9 cellular contexts compared by ENCODE assay signal in genomic region chr7:77684030-77684429, GRCh38. TPM values are rescaled to one million over a fixed set of nuclear protein-coding genes. Genes with fewer than 3 reads are reported as not detected.
DNase-seq lines count a peak whose midpoint lies in the region; ATAC-seq and TF ChIP-seq lines count a peak whose summit lies in the region.
"Had no signal": no experiment of that assay in that cellular context is flagged by ENCODE, and none has a peak within 500 bp of the region (broad histone marks: within the 10 kb centered on the region; RNA-seq: fewer than 3 reads in every experiment).

No MANE protein-coding gene starts in this region.

- H3K27ac Mint-ChIP-seq in activated CD8-positive, alpha-beta T cell treated with anti-CD3 and anti-CD28 coated beads for 36 hours, result no peak overlapping the region

- H3K4me3 ChIP-seq in lower lobe of right lung, result no peak overlapping the region
- H3K4me3 ChIP-seq in transverse colon, result no peak overlapping the region
- H3K4me3 ChIP-seq: dorsolateral prefrontal cortex had no signal

- peaks cover 15% of the 10 kb centered on the region for H3K36me3 ChIP-seq in lower lobe of right lung
- H3K36me3 ChIP-seq in transverse colon, result no peaks in the 10 kb centered on the region

- in situ Hi-C loops in transverse colon (cut with MboI; ENCODE audit: low pct_ligation_motif_present in 1 of 4, low pct_unique_long_range_greater_than_20kb in 1 of 4, low sequenced_read_pairs in 3 of 4), result no loop called here

- no peaks in the 10 kb centered on the region for H3K27me3 Mint-ChIP-seq in activated CD8-positive, alpha-beta T cell treated with anti-CD3 and anti-CD28 coated beads for 36 hours

- no peak for TF ChIP-seq CTCF in lower lobe of right lung (IDR thresholded peaks at IDR 0.05)
- TF ChIP-seq CTCF in transverse colon (IDR thresholded peaks at IDR 0.05), result no peak
- no peak for TF ChIP-seq CTCF in activated CD8-positive, alpha-beta T cell treated with anti-CD3 and anti-CD28 coated beads for 36 hours (IDR thresholded peaks at IDR 0.05)

- intact Hi-C loops in lower lobe of right lung (cut with DNase I), result no loop called here
- intact Hi-C loops in transverse colon (cut with DNase I; ENCODE audit: low total_unique reads), result no loop called here
- intact Hi-C loops in activated CD8-positive, alpha-beta T cell treated with anti-CD3 and anti-CD28 coated beads for 36 hours (cut with micrococcal nuclease), result no loop called here

- ATAC-seq in esophagus mucosa (peak; percentile 82), lower lobe of right lung (peak; percentile 9 to 41), HG03354 (IDR thresholded peaks at IDR 0.05; ENCODE audit: poor library complexity, severe bottlenecking, unreplicated experiment) (no peak)
- no peak for ATAC-seq in activated CD8-positive, alpha-beta T cell treated with anti-CD3 and anti-CD28 coated beads for 36 hours

- H3K27me3 ChIP-seq in lower lobe of right lung (ENCODE audit: low read depth) (no peaks in the 10 kb centered on the region), transverse colon (no peaks in the 10 kb centered on the region)
- H3K27me3 ChIP-seq: dorsolateral prefrontal cortex had no signal

- WGBS in transverse colon (ENCODE audit: low coverage in 1 of 2), 2 donors, result 52 to 56% methylated on average over 7 to 9 of the region's 9 CpGs

- peak overlapping the region; percentile 73 for H3K27ac ChIP-seq in lower lobe of right lung
- peak overlapping the region; percentile 68 to 72 (median 70) for H3K27ac ChIP-seq in transverse colon
- H3K27ac ChIP-seq: dorsolateral prefrontal cortex had no signal

- POLR2A ChIA-PET in activated CD8-positive, alpha-beta T cell treated with anti-CD3 and anti-CD28 coated beads for 36 hours (lab: Charles Lee), result interaction anchor here (1.2 kb wide), 1 partner anchor 12 kb away, joined by 3 read pairs; no protein-coding TSS in a partner anchor

- peaks cover 33% of the 10 kb centered on the region for H3K4me1 ChIP-seq in lower lobe of right lung
- peaks cover 18 to 65% (median 49%) of the 10 kb centered on the region in 4 donors for H3K4me1 ChIP-seq in transverse colon

- H3K9me3 Mint-ChIP-seq in activated CD8-positive, alpha-beta T cell treated with anti-CD3 and anti-CD28 coated beads for 36 hours, result peaks cover 2% of the 10 kb centered on the region

- peak; percentile 51 for DNase-seq in NCI-H460 (ENCODE audit: extremely low read depth, low read depth)
- DNase-seq in lower lobe of right lung, result no peak
- no peak for DNase-seq in transverse colon
- DNase-seq in NCI-H1694 (lab: John Stamatoyannopoulos, UW), result no peak
- no peak for DNase-seq in activated CD8-positive, alpha-beta T cell treated with anti-CD3 and anti-CD28 coated beads for 36 hours
- DNase-seq: dorsolateral prefrontal cortex, SW 1271 had no signal

- no peak overlapping the region for H3K4me3 Mint-ChIP-seq in activated CD8-positive, alpha-beta T cell treated with anti-CD3 and anti-CD28 coated beads for 36 hours

- no peak for TF ChIP-seq POLR2A in transverse colon (IDR thresholded peaks at IDR 0.05)

- H3K9me3 ChIP-seq in lower lobe of right lung, result no peaks in the 10 kb centered on the region
- H3K9me3 ChIP-seq in transverse colon, result no peaks in the 10 kb centered on the region

- peaks cover 20% of the 10 kb centered on the region for H3K4me1 Mint-ChIP-seq in activated CD8-positive, alpha-beta T cell treated with anti-CD3 and anti-CD28 coated beads for 36 hours (ENCODE audit: low read depth)

- no peak for TF ChIP-seq EP300 in transverse colon (IDR thresholded peaks at IDR 0.05; ENCODE audit: low read depth)

- CTCF ChIA-PET in activated CD8-positive, alpha-beta T cell treated with anti-CD3 and anti-CD28 coated beads for 36 hours (lab: Charles Lee), result interaction anchor here (1.4 kb wide), 2 partner anchors 12 to 75 kb away, joined by 3 to 6 read pairs; partner anchors contain the start of gene RSBN1L

- H3K36me3 Mint-ChIP-seq in activated CD8-positive, alpha-beta T cell treated with anti-CD3 and anti-CD28 coated beads for 36 hours (ENCODE audit: low read depth), result peaks cover 21% of the 10 kb centered on the region

RNA-seq across cellular contexts. Expression of gene RSBN1L, which starts 12.2 kb away (rescaled TPM):
- 10.0 and 12.7 TPM in 2 replicates for total RNA-seq in NCI-H460 (2014; rRNA removed; shearing (Covaris generic))
- polyA plus RNA-seq in NCI-H460 (2014; cell fraction: nucleus; rRNA removed), result 6.7 and 10.9 TPM in 2 replicates
- total RNA-seq in esophagus mucosa (9.9 TPM), lower lobe of right lung (26.8 TPM), transverse colon (10 to 100 TPM; 13.7 to 26.2 (median 19.8) TPM)
- 10 to 100 TPM; 16.5 to 21.9 TPM for total RNA-seq in activated CD8-positive, alpha-beta T cell treated with anti-CD3 and anti-CD28 coated beads for 36 hours

Comparison
In these comparisons a context has a peak if more than half of its experiments do, and no peak if none do; other contexts are left out.
1. ATAC-seq: peak in esophagus mucosa (single experiment) and lower lobe of right lung (2 of 2); none in activated CD8-positive, alpha-beta T cell treated with anti-CD3 and anti-CD28 coated beads for 36 hours (single experiment) and HG03354 (single experiment).